17 cellular contexts compared by ENCODE assay signal in the genomic region with DNA sequence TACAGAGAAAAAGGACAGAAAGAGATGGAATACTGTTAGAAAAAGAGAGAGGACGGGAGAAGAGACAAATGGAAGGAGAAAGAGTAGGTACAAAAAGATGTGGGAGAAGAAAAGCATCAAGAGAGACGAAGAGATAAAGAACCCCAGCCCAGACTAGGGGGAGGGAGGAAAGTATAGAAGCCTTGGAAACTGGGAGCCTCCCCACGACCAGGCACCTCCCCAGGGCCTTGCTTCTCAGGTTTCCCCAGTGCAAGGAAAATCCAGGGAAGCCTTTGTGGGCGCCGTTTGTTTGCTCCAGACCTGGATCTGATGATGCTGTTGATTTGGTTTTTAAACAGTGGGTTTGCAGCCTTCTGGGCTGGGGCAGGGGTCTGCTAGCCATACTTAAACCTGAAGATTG. TPM values are rescaled to one million over a fixed set of nuclear protein-coding genes. Genes with fewer than 3 reads are reported as not detected.
"Had no signal": no experiment of that assay in that cellular context is flagged by ENCODE, and none has a peak within 500 bp of the region (broad histone marks: within the 10 kb centered on the region; RNA-seq: fewer than 3 reads in every experiment).

No MANE protein-coding gene starts in this region.

- H3K9me3 ChIP-seq: esophagus squamous epithelium, stomach, testis, upper lobe of right lung had no signal

- H3K27ac Mint-ChIP-seq: T-helper 2 cell treated with Interferon-gamma antibody and Interleukin-4, amounts not matched to agents 5 μg/mL and 100 μg/mL, for 36 hours had no signal

- DNase-seq: activated CD4-positive, alpha-beta T cell treated with anti-CD3 and anti-CD28 coated beads, Interleukin-2, amount 50 U/mL, for 1 hour; activated CD4-positive, CD25-positive, alpha-beta regulatory T cell; activated CD8-positive, alpha-beta memory T cell treated with anti-CD3 and anti-CD28 coated beads for 24 hours; activated naive CD4-positive, alpha-beta T cell treated with anti-CD3 and anti-CD28 coated beads, Interleukin-2, amount 50 U/mL, for 16 hours; amniotic stem cell; caudate nucleus; esophagus squamous epithelium; hypothalamus; stimulated activated CD4-positive, alpha-beta T cell treated with anti-CD3 and anti-CD28 coated beads, Interleukin-1b, Interleukin-23, amount 100 ng/mL, for 48 hours; stomach; testis; upper lobe of right lung had no signal

- H3K36me3 ChIP-seq: esophagus squamous epithelium, stomach, upper lobe of right lung had no signal

- H3K27me3 ChIP-seq: testis, upper lobe of right lung had no signal

- H3K9me3 Mint-ChIP-seq: T-helper 2 cell treated with Interferon-gamma antibody and Interleukin-4, amounts not matched to agents 5 μg/mL and 100 μg/mL, for 36 hours had no signal

- ATAC-seq: upper lobe of right lung had no signal

RNA-seq across cellular contexts. Expression of a gene that starts 15.2 kb away (rescaled TPM):
- total RNA-seq: fibroblast of villous mesenchyme, glomerular endothelial cell, mesenteric fat pad, renal cortical epithelial cell, stomach, upper lobe of right lung had no signal

RNA-seq across cellular contexts. Expression of a gene that starts 26.6 kb away (rescaled TPM):
- total RNA-seq: fibroblast of villous mesenchyme, glomerular endothelial cell, mesenteric fat pad, renal cortical epithelial cell, stomach, upper lobe of right lung had no signal
- polyA plus RNA-seq: stomach had no signal
